22 cellular contexts compared by ENCODE assay signal in the genomic region with DNA sequence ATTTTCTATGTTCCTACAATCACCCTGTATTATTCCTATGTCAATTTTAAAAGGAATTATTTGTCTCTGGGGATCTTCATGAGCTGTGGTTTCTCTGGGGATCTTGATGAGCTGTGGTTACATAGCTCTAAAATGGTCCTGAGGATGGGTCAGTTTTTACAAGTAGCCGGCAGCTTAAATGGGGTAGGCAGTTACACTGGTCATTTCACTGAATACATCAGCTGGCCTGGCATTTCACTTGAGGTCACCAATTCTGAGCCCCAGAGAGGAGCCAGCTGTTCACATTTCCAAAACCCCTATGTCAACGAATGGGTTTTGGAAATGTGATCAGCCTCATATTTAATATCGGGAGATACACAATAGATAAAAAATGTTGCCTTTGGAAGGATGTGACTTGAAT.
"Had no signal": no experiment of that assay in that cellular context is flagged by ENCODE, and none has a peak within 500 bp of the region (broad histone marks: within the 10 kb centered on the region; RNA-seq: fewer than 3 reads in every experiment).

No MANE protein-coding gene starts in this region.

- ATAC-seq: Panc1, PC-3, SK-N-SH treated with all-trans-retinoic acid at 6 μM for 48 hours had no signal

- H3K27ac ChIP-seq: KMS-11, RWPE1 had no signal

- H3K9ac ChIP-seq: KMS-11 had no signal

- DNase-seq: IMR-90; Kasumi-1; MV-4-11; NCI-H1048; NCI-H1105; NCI-H1417; NCI-H1436 treated with DMSO at 0.1 percent for 48 hours; NCI-H1694; NCI-H187 treated with DMSO at 0.1 percent for 48 hours; NCI-H2029 treated with DMSO at 0.1 percent for 48 hours; NCI-H2171 treated with DMSO at 0.1 percent for 48 hours; NCI-H510A; NCI-H524 treated with DMSO at 0.1 percent for 48 hours; NCI-H69; NCI-H774; NK-92 treated with Interleukin-12 subunit alpha and Interleukin-12 subunit beta, amount 100 ng/mL, for 24 hours; PC-3; SHP77 had no signal
